Comparison of ENCODE assay signal across 1 cellular context in genomic region chr10:70619271-70620019, GRCh38.
TF ChIP-seq lines count a peak whose summit lies in the region.

No MANE protein-coding gene starts in this region.

TF ChIP-seq in GM23338, 12 proteins besides CTCF, POLR2A, EP300 and RAD21 (continued from another document):
- no peak for TF ChIP-seq ZNF462 (CRISPR knock-in tag; IDR thresholded peaks at IDR 0.05)
